ENCODE assay signal across 8 cellular contexts in the genomic region with DNA sequence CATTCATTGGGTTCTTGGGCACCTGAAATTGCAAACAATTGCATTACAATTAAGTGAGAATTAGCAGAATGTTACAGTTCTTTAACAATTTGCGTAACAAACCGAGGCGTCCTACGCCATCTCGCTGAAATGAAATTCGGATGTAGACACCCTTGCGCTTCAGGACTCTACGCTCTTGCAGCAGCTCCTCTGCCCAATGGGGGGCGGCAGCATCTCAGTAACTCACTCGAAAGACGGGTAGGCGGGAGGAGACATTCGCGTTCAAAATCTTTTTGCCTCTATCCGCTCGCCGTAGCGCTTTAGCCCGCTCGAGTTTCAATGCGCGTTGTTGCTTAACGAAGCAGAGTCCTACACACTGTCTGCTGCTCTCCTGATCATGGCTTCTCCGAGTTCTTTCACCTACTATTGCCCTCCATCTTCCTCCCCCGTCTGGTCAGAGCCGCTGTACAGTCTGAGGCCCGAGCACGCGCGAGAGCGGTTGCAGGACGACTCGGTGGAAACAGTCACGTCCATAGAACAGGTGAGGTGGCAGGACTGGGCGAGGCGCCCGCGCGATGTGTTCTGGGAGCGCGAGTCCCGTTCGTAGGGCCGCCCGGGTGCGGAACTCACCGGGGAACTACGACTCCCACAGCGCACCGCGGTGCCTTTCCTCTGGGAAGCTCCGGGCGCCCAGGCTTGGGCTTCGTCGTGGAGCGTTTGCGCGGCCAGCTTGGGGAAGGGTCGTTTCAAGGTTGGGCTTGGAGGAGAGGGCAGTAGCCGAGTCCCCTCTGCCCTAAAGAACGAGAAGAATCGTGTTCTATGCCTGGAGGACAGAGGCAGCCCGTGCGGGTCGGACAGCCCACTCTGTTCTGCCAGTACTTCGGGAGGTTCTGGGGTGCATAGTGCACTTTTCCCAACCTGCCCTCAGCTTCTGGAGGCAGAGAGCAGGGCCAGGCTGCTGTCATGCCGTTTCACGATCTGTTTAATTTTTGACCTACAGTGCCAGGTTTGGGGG. TPM values are rescaled to one million over a fixed set of nuclear protein-coding genes. Genes with fewer than 3 reads are reported as not detected.
DNase-seq lines count a peak whose midpoint lies in the region; ATAC-seq and TF ChIP-seq lines count a peak whose summit lies in the region.

A gene with protein sequence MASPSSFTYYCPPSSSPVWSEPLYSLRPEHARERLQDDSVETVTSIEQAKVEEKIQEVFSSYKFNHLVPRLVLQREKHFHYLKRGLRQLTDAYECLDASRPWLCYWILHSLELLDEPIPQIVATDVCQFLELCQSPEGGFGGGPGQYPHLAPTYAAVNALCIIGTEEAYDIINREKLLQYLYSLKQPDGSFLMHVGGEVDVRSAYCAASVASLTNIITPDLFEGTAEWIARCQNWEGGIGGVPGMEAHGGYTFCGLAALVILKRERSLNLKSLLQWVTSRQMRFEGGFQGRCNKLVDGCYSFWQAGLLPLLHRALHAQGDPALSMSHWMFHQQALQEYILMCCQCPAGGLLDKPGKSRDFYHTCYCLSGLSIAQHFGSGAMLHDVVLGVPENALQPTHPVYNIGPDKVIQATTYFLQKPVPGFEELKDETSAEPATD (plus strand): TSS at position 318 of the 994 bp plus-strand sequence. CDS start 59 bp downstream, at position 377.

- H3K27ac Mint-ChIP-seq in CD8-positive, alpha-beta T cell = peak within 1 kb of the TSS; percentile 98
- peak within 1 kb of the TSS; percentile 86 for H3K27ac Mint-ChIP-seq in activated CD4-positive, alpha-beta memory T cell treated with anti-CD3 and anti-CD28 coated beads, Interleukin-2, amount 10 ng/mL, durations not matched to agents 7 days and 5 days

- H3K36me3 Mint-ChIP-seq in CD8-positive, alpha-beta T cell = peaks cover 4% of the 10 kb centered on the region
- peaks cover 19% of the 10 kb centered on the region for H3K36me3 Mint-ChIP-seq in activated CD4-positive, alpha-beta memory T cell treated with anti-CD3 and anti-CD28 coated beads, Interleukin-2, amount 10 ng/mL, durations not matched to agents 7 days and 5 days (ENCODE audit: low read depth)

- no peaks in the 10 kb centered on the region for H3K9me3 ChIP-seq in CD8-positive, alpha-beta T cell (ENCODE audit: low read length)

- peak; percentile 68 for TF ChIP-seq CTCF in CD8-positive, alpha-beta T cell (IDR thresholded peaks at IDR 0.05)
- peak in 1 of 3 donors; percentile 59 for TF ChIP-seq CTCF in lower leg skin (IDR thresholded peaks at IDR 0.05)

- peaks cover 55% of the 10 kb centered on the region for H3K4me1 Mint-ChIP-seq in CD8-positive, alpha-beta T cell (ENCODE audit: low read depth)
- peaks cover 56% of the 10 kb centered on the region for H3K4me1 Mint-ChIP-seq in activated CD4-positive, alpha-beta memory T cell treated with anti-CD3 and anti-CD28 coated beads, Interleukin-2, amount 10 ng/mL, durations not matched to agents 7 days and 5 days

- no peaks in the 10 kb centered on the region for H3K9me3 Mint-ChIP-seq in CD8-positive, alpha-beta T cell
- no peaks in the 10 kb centered on the region for H3K9me3 Mint-ChIP-seq in activated CD4-positive, alpha-beta memory T cell treated with anti-CD3 and anti-CD28 coated beads, Interleukin-2, amount 10 ng/mL, durations not matched to agents 7 days and 5 days

- H3K4me3 ChIP-seq in CD8-positive, alpha-beta T cell (ENCODE audit: low read depth, low read length) = peak within 1 kb of the TSS; percentile 78
- H3K4me3 ChIP-seq in lower leg skin (ENCODE audit: low read depth, poor library complexity, severe bottlenecking) = peak within 1 kb of the TSS; percentile 71

- intact Hi-C loops in CD8-positive, alpha-beta T cell (cut with DNase I, micrococcal nuclease) = loop anchor here (1.0 to 10.0 kb wide), 16 partner anchors 33 to 1445 kb away; a partner anchor contains a TSS
- intact Hi-C loops in lower leg skin (cut with DNase I; ENCODE audit: low total_unique reads) = loop anchor here (5.0 kb wide), 1 partner anchor 1260 kb away; a partner anchor contains a TSS

- peak; percentile 85 to 94 (median 87) for DNase-seq in CD8-positive, alpha-beta T cell
- DNase-seq in HK-2 (ENCODE audit: unreplicated experiment) (peak; percentile 96), NCI-H82 treated with DMSO at 0.1 percent for 48 hours (lab: John Stamatoyannopoulos, UW; ENCODE audit: unreplicated experiment) (peak; percentile 92), ecto neural progenitor cell (ENCODE audit: low spot score) (peak; percentile 96), lower leg skin (ENCODE audit: low spot score in 2 of 2) (peak; percentile 94 to 99)
- DNase-seq in activated CD4-positive, alpha-beta memory T cell treated with anti-CD3 and anti-CD28 coated beads, Interleukin-2, amount 10 ng/mL, durations not matched to agents 7 days and 5 days = peak; percentile 94
- peak; percentile 85 to 90 for DNase-seq in stimulated activated CD4-positive, alpha-beta T cell treated with anti-CD3 and anti-CD28 coated beads, Interleukin-4, amount 100 ng/mL, for 48 hours (ENCODE audit: low read depth in 2 of 2)

- H3K4me1 ChIP-seq in CD8-positive, alpha-beta T cell (ENCODE audit: insufficient read depth, low read length) = peaks cover 44% of the 10 kb centered on the region

- ATAC-seq in CD8-positive, alpha-beta T cell = peak; percentile 89
- peak; percentile 96 for ATAC-seq in GM19452 (IDR thresholded peaks at IDR 0.05; ENCODE audit: unreplicated experiment)

- H3K36me3 ChIP-seq in CD8-positive, alpha-beta T cell (ENCODE audit: insufficient read depth, low read length) = no peaks in the 10 kb centered on the region

- WGBS in lower leg skin, 2 donors = 0 to 1% methylated on average over 46 to 50 of the region's 68 CpGs

- H3K27me3 Mint-ChIP-seq in CD8-positive, alpha-beta T cell (ENCODE audit: low read depth) = peaks cover 7% of the 10 kb centered on the region
- H3K27me3 Mint-ChIP-seq in activated CD4-positive, alpha-beta memory T cell treated with anti-CD3 and anti-CD28 coated beads, Interleukin-2, amount 10 ng/mL, durations not matched to agents 7 days and 5 days = peaks cover 27% of the 10 kb centered on the region

- TF ChIP-seq POLR2A in lower leg skin (IDR thresholded peaks at IDR 0.05) = no peak

- POLR2A ChIA-PET in CD8-positive, alpha-beta T cell (lab: Charles Lee) = interaction anchor here (0.9 to 3.1 kb wide), 9 partner anchors 11 to 425 kb away, joined by 3 to 17 read pairs (median 6); a partner anchor contains a TSS
- POLR2A ChIA-PET in activated CD4-positive, alpha-beta memory T cell treated with anti-CD3 and anti-CD28 coated beads, Interleukin-2, amount 10 ng/mL, durations not matched to agents 7 days and 5 days (lab: Charles Lee) = interaction anchor here (0.6 to 1.9 kb wide), 15 partner anchors 11 to 941 kb away, joined by 3 to 11 read pairs (median 4); a partner anchor contains a TSS

- no peaks in the 10 kb centered on the region for H3K27me3 ChIP-seq in CD8-positive, alpha-beta T cell (ENCODE audit: insufficient read depth, low read length)

- H3K27ac ChIP-seq in CD8-positive, alpha-beta T cell (ENCODE audit: low read depth, low read length) = peak within 1 kb of the TSS; percentile 57

- CTCF ChIA-PET in CD8-positive, alpha-beta T cell (lab: Charles Lee) = interaction anchor here (0.7 to 5.6 kb wide), 21 partner anchors 8 to 834 kb away, joined by 3 to 36 read pairs (median 3); no protein-coding TSS in a partner anchor
- CTCF ChIA-PET in activated CD4-positive, alpha-beta memory T cell treated with anti-CD3 and anti-CD28 coated beads, Interleukin-2, amount 10 ng/mL, durations not matched to agents 7 days and 5 days (lab: Charles Lee) = interaction anchor here (0.9 to 2.8 kb wide), 20 partner anchors 14 to 428 kb away, joined by 3 to 15 read pairs (median 4); a partner anchor contains a TSS

- H3K4me3 Mint-ChIP-seq in CD8-positive, alpha-beta T cell = peak within 1 kb of the TSS; percentile 99
- peak within 1 kb of the TSS; percentile 92 for H3K4me3 Mint-ChIP-seq in activated CD4-positive, alpha-beta memory T cell treated with anti-CD3 and anti-CD28 coated beads, Interleukin-2, amount 10 ng/mL, durations not matched to agents 7 days and 5 days

RNA-seq across cellular contexts. Expression of the gene that starts here (rescaled TPM):
- total RNA-seq in CD8-positive, alpha-beta T cell = 1 to 10 TPM; 6.3 to 7.7 TPM
- total RNA-seq in activated CD4-positive, alpha-beta memory T cell treated with anti-CD3 and anti-CD28 coated beads, Interleukin-2, amount 10 ng/mL, durations not matched to agents 7 days and 5 days = 10 to 100 TPM; 12.3 to 16.1 TPM
- 10 to 100 TPM; 34.0 to 48.6 (median 38.8) TPM for total RNA-seq in lower leg skin

Comparison
In these comparisons a context has a peak if more than half of its experiments do, and no peak if none do; other contexts are left out.
1. Peak in every context shown above with its lines: DNase-seq, ATAC-seq, H3K4me3 ChIP-seq and H3K27ac ChIP-seq.